27 cellular contexts compared by ENCODE assay signal in the genomic region with DNA sequence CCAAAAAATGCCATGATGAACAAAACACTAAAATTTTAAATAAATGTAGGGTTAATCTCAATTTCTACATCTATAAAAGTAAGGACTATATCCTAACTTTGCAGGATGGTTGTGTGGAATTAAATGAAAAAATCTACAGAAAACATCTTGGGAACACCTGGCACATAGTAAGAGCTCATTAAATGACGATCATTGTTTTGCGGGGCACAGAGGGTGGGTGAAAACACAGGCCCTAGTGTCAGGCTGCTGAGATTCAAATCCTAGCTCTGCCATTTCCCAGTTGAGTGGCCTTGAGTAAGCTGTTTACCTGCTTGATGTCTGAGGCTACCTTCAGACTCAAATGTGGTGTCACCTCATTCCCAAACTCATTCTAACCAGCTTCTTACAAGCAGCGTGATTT. TPM values are rescaled to one million over a fixed set of nuclear protein-coding genes. Genes with fewer than 3 reads are reported as not detected.
DNase-seq lines count a peak whose midpoint lies in the region; ATAC-seq and TF ChIP-seq lines count a peak whose summit lies in the region.
"Had no signal": no experiment of that assay in that cellular context is flagged by ENCODE, and none has a peak within 500 bp of the region (broad histone marks: within the 10 kb centered on the region; RNA-seq: fewer than 3 reads in every experiment).

No MANE protein-coding gene starts in this region.

- H3K79me2 ChIP-seq in mammary epithelial cell (ENCODE audit: insufficient read depth, low read length) = no peaks in the 10 kb centered on the region

- ATAC-seq in GM21723 (IDR thresholded peaks at IDR 0.05; ENCODE audit: unreplicated experiment) = no peak
- no peak for ATAC-seq in GM18907 (IDR thresholded peaks at IDR 0.05; ENCODE audit: unreplicated experiment)
- ATAC-seq in natural killer cell treated with Interleukin-12 subunit alpha and Interleukin-12 subunit beta and Interleukin-15 and Interleukin-18, amount 100 ng/mL, for 72 hours = no peak
- ATAC-seq: activated naive CD4-positive, alpha-beta T cell treated with anti-CD3 and anti-CD28 coated beads, Interleukin-2, amount 50 U/mL, for 72 hours; activated T-cell treated with anti-CD3 and anti-CD28 coated beads, Interleukin-2, amount 50 U/mL, for 72 hours; body of pancreas; naive thymus-derived CD8-positive, alpha-beta T cell had no signal

- peaks cover 4% of the 10 kb centered on the region for H3K36me3 Mint-ChIP-seq in natural killer cell treated with Interleukin-12 subunit alpha and Interleukin-12 subunit beta and Interleukin-15 and Interleukin-18, amount 100 ng/mL, for 72 hours
- H3K36me3 Mint-ChIP-seq: immature natural killer cell had no signal

- TF ChIP-seq CTCF in HEK293 (tag by site-specific recombination; IDR thresholded peaks at IDR 0.05) = no peak
- no peak for TF ChIP-seq CTCF in mammary epithelial cell (conservative IDR thresholded peaks at IDR 0.05 in 1 of 2, IDR thresholded peaks at IDR 0.05 in 1 of 2; ENCODE audit: extremely low read depth in 1 of 2, insufficient read depth in 1 of 2, low read depth in 1 of 2, low read length in 2 of 2)
- no peak for TF ChIP-seq CTCF in suprapubic skin (IDR thresholded peaks at IDR 0.05)

- no peak overlapping the region for H3K23ac ChIP-seq in mesenchymal stem cell (ENCODE audit: low read length in 2 of 2)

- H3K27ac Mint-ChIP-seq in natural killer cell treated with Interleukin-12 subunit alpha and Interleukin-12 subunit beta and Interleukin-15 and Interleukin-18, amount 100 ng/mL, for 72 hours = no peak overlapping the region
- H3K27ac Mint-ChIP-seq: activated naive CD4-positive, alpha-beta T cell treated with anti-CD3 and anti-CD28 coated beads, Interleukin-2, amount 50 U/mL, for 72 hours; activated T-cell treated with anti-CD3 and anti-CD28 coated beads, Interleukin-2, amount 50 U/mL, for 72 hours; H9; immature natural killer cell; naive thymus-derived CD8-positive, alpha-beta T cell; T-helper 2 cell treated with Interferon-gamma antibody and Interleukin-4, amounts not matched to agents 5 μg/mL and 100 μg/mL, for 36 hours had no signal

- H3K27ac ChIP-seq in HEK293 (ENCODE audit: extremely low read depth, low read depth, low read length) (no peak overlapping the region), mammary epithelial cell (ENCODE audit: insufficient read depth, low read depth, low read length) (peak overlapping the region; percentile 96), mesenchymal stem cell (ENCODE audit: low read length, poor library complexity, severe bottlenecking) (peak overlapping the region; percentile 98), suprapubic skin (peak overlapping the region; percentile 78)

- CTCF ChIA-PET in HEK293 (lab: Yijun Ruan, JAX) (interaction anchor here (1.4 to 3.0 kb wide), 3 partner anchors 9 to 259 kb away, joined by 4 to 25 read pairs (median 6); no protein-coding TSS in a partner anchor), mammary epithelial cell (lab: Charles Lee; ENCODE audit: low non-redundant PET) (no interaction called here)

- BruUV-seq in mammary epithelial cell (replicated peaks; lab: Mats Ljungman, UMichigan) = no TSS peak

- H3K4me2 ChIP-seq in mammary epithelial cell (ENCODE audit: insufficient read depth, low read depth, low read length) = no peak overlapping the region
- no peak overlapping the region for H3K4me2 ChIP-seq in mesenchymal stem cell (ENCODE audit: low read length, poor library complexity, severe bottlenecking)

- H4K20me1 ChIP-seq in mammary epithelial cell (ENCODE audit: insufficient read depth, low read length) = no peaks in the 10 kb centered on the region

- no peaks in the 10 kb centered on the region for H3K79me1 ChIP-seq in mesenchymal stem cell (replicated peaks; ENCODE audit: low read length, poor library complexity, severe bottlenecking)

- no peak overlapping the region for H3K4me3 Mint-ChIP-seq in natural killer cell treated with Interleukin-12 subunit alpha and Interleukin-12 subunit beta and Interleukin-15 and Interleukin-18, amount 100 ng/mL, for 72 hours
- H3K4me3 Mint-ChIP-seq: activated T-cell treated with anti-CD3 and anti-CD28 coated beads, Interleukin-2, amount 50 U/mL, for 72 hours; H9; immature natural killer cell; naive thymus-derived CD8-positive, alpha-beta T cell; T-helper 2 cell treated with Interferon-gamma antibody and Interleukin-4, amounts not matched to agents 5 μg/mL and 100 μg/mL, for 36 hours had no signal

- no peak for DNase-seq in mammary epithelial cell
- no peak for DNase-seq in mesenchymal stem cell
- DNase-seq in suprapubic skin (ENCODE audit: low spot score in 2 of 2) = no peak
- no peak for DNase-seq in natural killer cell treated with Interleukin-12 subunit alpha and Interleukin-12 subunit beta and Interleukin-15 and Interleukin-18, amount 100 ng/mL, for 72 hours (ENCODE audit: low spot score)
- no peak for DNase-seq in AG08395 (ENCODE audit: low spot score)
- DNase-seq: activated CD4-positive, CD25-positive, alpha-beta regulatory T cell; activated CD8-positive, alpha-beta memory T cell treated with anti-CD3 and anti-CD28 coated beads for 24 hours; activated T-cell treated with anti-CD3 and anti-CD28 coated beads, Interleukin-2, amount 50 U/mL, for 72 hours; body of pancreas; COR-L47; erythroblast; H9; immature natural killer cell; KG1; naive thymus-derived CD8-positive, alpha-beta T cell; NCI-H526; posterior cingulate gyrus had no signal

- H2BK5ac ChIP-seq in mesenchymal stem cell (ENCODE audit: low read depth, low read length, poor library complexity, severe bottlenecking) = peak overlapping the region; percentile 53

- no peak overlapping the region for H4K91ac ChIP-seq in mesenchymal stem cell (ENCODE audit: low read length)

- TF ChIP-seq EP300 in suprapubic skin (IDR thresholded peaks at IDR 0.05) = no peak

- intact Hi-C loops in mammary epithelial cell (cut with micrococcal nuclease) = no loop called here

- peaks cover 13% of the 10 kb centered on the region for H3K4me1 ChIP-seq in HEK293 (ENCODE audit: control insufficient read depth, insufficient read depth, low read length)
- H3K4me1 ChIP-seq in mammary epithelial cell (ENCODE audit: insufficient read depth, low read length) = peaks cover 21% of the 10 kb centered on the region
- peaks cover 25% of the 10 kb centered on the region for H3K4me1 ChIP-seq in mesenchymal stem cell (ENCODE audit: control insufficient read depth, insufficient read depth, low read depth, low read length)
- H3K4me1 ChIP-seq in suprapubic skin = peaks cover 32% of the 10 kb centered on the region

- H3K36me3 ChIP-seq in HEK293 (ENCODE audit: control insufficient read depth in 2 of 2, insufficient read depth in 1 of 2, low read length in 2 of 2) (no peaks in the 10 kb centered on the region), mammary epithelial cell (ENCODE audit: insufficient read depth, low read length) (no peaks in the 10 kb centered on the region), mesenchymal stem cell (ENCODE audit: control insufficient read depth in 1 of 2, insufficient read depth in 2 of 2, low read depth in 1 of 2, low read length in 2 of 2) (no peaks in the 10 kb centered on the region), suprapubic skin (no peaks in the 10 kb centered on the region)
- H3K36me3 ChIP-seq: tibial nerve had no signal

- H3K27me3 ChIP-seq in mammary epithelial cell (ENCODE audit: insufficient read depth, low read length) = no peaks in the 10 kb centered on the region
- H3K27me3 ChIP-seq in mesenchymal stem cell (ENCODE audit: control insufficient read depth in 1 of 2, insufficient read depth in 1 of 2, low read length in 2 of 2) = no peaks in the 10 kb centered on the region
- no peaks in the 10 kb centered on the region for H3K27me3 ChIP-seq in suprapubic skin
- H3K27me3 ChIP-seq: body of pancreas, tibial nerve had no signal

- no peak overlapping the region for H2AFZ ChIP-seq in mammary epithelial cell (ENCODE audit: low read depth, low read length)
- H2AFZ ChIP-seq in mesenchymal stem cell (ENCODE audit: low read depth, low read length) = no peak overlapping the region

- H3K4me3 ChIP-seq in HEK293 (ENCODE audit: low read depth, low read length) = no peak overlapping the region
- no peak overlapping the region for H3K4me3 ChIP-seq in mammary epithelial cell (replicated peaks in 1 of 3; ENCODE audit: insufficient read depth in 1 of 3, low read depth in 2 of 3, low read length in 3 of 3)
- no peak overlapping the region for H3K4me3 ChIP-seq in mesenchymal stem cell (ENCODE audit: insufficient read depth in 1 of 2, low read depth in 1 of 2, low read length in 2 of 2)
- H3K4me3 ChIP-seq in suprapubic skin = no peak overlapping the region
- H3K4me3 ChIP-seq: body of pancreas, tibial nerve had no signal

- dilution Hi-C loops in mammary epithelial cell (cut with HindIII; ENCODE audit: low sequenced_read_pairs) = no loop called here

- no peaks in the 10 kb centered on the region for H3K9me3 Mint-ChIP-seq in natural killer cell treated with Interleukin-12 subunit alpha and Interleukin-12 subunit beta and Interleukin-15 and Interleukin-18, amount 100 ng/mL, for 72 hours
- H3K9me3 Mint-ChIP-seq: immature natural killer cell; T-helper 2 cell treated with Interferon-gamma antibody and Interleukin-4, amounts not matched to agents 5 μg/mL and 100 μg/mL, for 36 hours had no signal

- no peak overlapping the region for H4K8ac ChIP-seq in mesenchymal stem cell (ENCODE audit: low read length)

- in situ Hi-C loops in mammary epithelial cell (cut with MboI; ENCODE audit: low sequenced_read_pairs in 2 of 2) = loop anchor here in 1 of 2 donors (10.0 kb wide), 1 partner anchor 128 kb away; no protein-coding TSS in a partner anchor

- H3K18ac ChIP-seq in mesenchymal stem cell (ENCODE audit: low read depth in 1 of 2, low read length in 2 of 2) = no peak overlapping the region

- no peak overlapping the region for H2BK120ac ChIP-seq in mesenchymal stem cell (ENCODE audit: low read depth, low read length)

- no peak overlapping the region for H3K14ac ChIP-seq in mesenchymal stem cell (ENCODE audit: low read length in 2 of 2)

- H2BK12ac ChIP-seq in mesenchymal stem cell (ENCODE audit: low read length in 2 of 2) = peak overlapping the region in 1 of 2 experiments; percentile 21

- 69% methylated on average over 3 of the region's 3 CpGs for WGBS in mammary epithelial cell (ENCODE audit: low coverage, missing lambda C conversion rate)
- WGBS in mesenchymal stem cell = 80% methylated on average over 3 of the region's 3 CpGs
- WGBS in suprapubic skin = 61% methylated on average over 3 of the region's 3 CpGs

- no peak for TF ChIP-seq POLR2A in suprapubic skin (IDR thresholded peaks at IDR 0.05)

- H2BK15ac ChIP-seq in mesenchymal stem cell (ENCODE audit: low read depth, poor library complexity, severe bottlenecking) = no peak overlapping the region

- peaks cover 4% of the 10 kb centered on the region in 2 donors for H3K4me1 Mint-ChIP-seq in natural killer cell treated with Interleukin-12 subunit alpha and Interleukin-12 subunit beta and Interleukin-15 and Interleukin-18, amount 100 ng/mL, for 72 hours (ENCODE audit: low read depth in 2 of 2)

- POLR2A ChIA-PET in HEK293 (lab: Yijun Ruan, JAX) = no interaction called here

- H2AK5ac ChIP-seq in mesenchymal stem cell (ENCODE audit: low read length, severe bottlenecking) = peak overlapping the region; percentile 96

- H3K4ac ChIP-seq in mesenchymal stem cell (ENCODE audit: low read depth in 1 of 2, low read length in 2 of 2) = no peak overlapping the region

- peaks cover 17 to 18% of the 10 kb centered on the region in 2 donors for H3K27me3 Mint-ChIP-seq in natural killer cell treated with Interleukin-12 subunit alpha and Interleukin-12 subunit beta and Interleukin-15 and Interleukin-18, amount 100 ng/mL, for 72 hours

- no peaks in the 10 kb centered on the region for H3K9me3 ChIP-seq in HEK293 (ENCODE audit: control insufficient read depth, insufficient read depth, low read depth, low read length)
- H3K9me3 ChIP-seq in mammary epithelial cell (replicated peaks; ENCODE audit: insufficient read depth, low read length) = peaks cover 2% of the 10 kb centered on the region
- peaks cover 3% of the 10 kb centered on the region for H3K9me3 ChIP-seq in mesenchymal stem cell (ENCODE audit: control insufficient read depth, low read length)
- H3K9me3 ChIP-seq in suprapubic skin = no peaks in the 10 kb centered on the region
- H3K9me3 ChIP-seq: body of pancreas had no signal

- H3K9ac ChIP-seq in mammary epithelial cell (ENCODE audit: insufficient read depth, low read length) (no peak overlapping the region), mesenchymal stem cell (ENCODE audit: low read length) (peak overlapping the region; percentile 90)

RNA-seq across cellular contexts. Expression of a gene that starts 35.6 kb away (rescaled TPM):
- total RNA-seq in mammary epithelial cell (under 1 TPM in 1 of 2 donors, not detected in 1; 0.24 TPM), suprapubic skin (10 to 100 TPM in 1 of 4 donors, 1 to 10 TPM in 2, under 1 TPM in 1; 0.85 to 10.2 (median 5.1) TPM)
- polyA plus RNA-seq in mammary epithelial cell = 0.14 TPM
- not detected for polyA minus RNA-seq in mammary epithelial cell
- not detected for polyA plus RNA-seq in mesenchymal stem cell (2013, experiment 1 of 2)
- polyA plus RNA-seq in mesenchymal stem cell (2013, experiment 2 of 2) = not detected
- total RNA-seq in natural killer cell treated with Interleukin-12 subunit alpha and Interleukin-12 subunit beta and Interleukin-15 and Interleukin-18, amount 100 ng/mL, for 72 hours = not detected
- total RNA-seq: activated naive CD4-positive, alpha-beta T cell treated with anti-CD3 and anti-CD28 coated beads, Interleukin-2, amount 50 U/mL, for 72 hours; activated T-cell treated with anti-CD3 and anti-CD28 coated beads, Interleukin-2, amount 50 U/mL, for 72 hours; body of pancreas; Daoy; dermis blood vessel endothelial cell; H9; lung microvascular endothelial cell; naive thymus-derived CD8-positive, alpha-beta T cell; SK-MEL-5 had no signal
- polyA plus RNA-seq: immature natural killer cell; naive thymus-derived CD8-positive, alpha-beta T cell had no signal
